In genomic region chr2:32798841-32799240, GRCh38 we compare ENCODE assay signal across 17 cellular contexts.
A peak's percentile ranks its signal among the peaks of the same experiment; 100 is the strongest.
DNase-seq lines count a peak whose midpoint lies in the region; TF ChIP-seq lines count a peak whose summit lies in the region.
"Had no signal": no experiment of that assay in that cellular context is flagged by ENCODE, and none has a peak within 500 bp of the region (broad histone marks: within the 10 kb centered on the region; RNA-seq: fewer than 3 reads in every experiment).

No MANE protein-coding gene starts in this region.

- H3K4me1 Mint-ChIP-seq in chondrocyte (ENCODE audit: low read depth) (peaks cover 10% of the 10 kb centered on the region), type B pancreatic cell (ENCODE audit: unreplicated experiment) (no peaks in the 10 kb centered on the region)
- H3K4me1 Mint-ChIP-seq in activated naive CD4-positive, alpha-beta T cell treated with anti-CD3 and anti-CD28 coated beads, Interleukin-2, amount 10 ng/mL, durations not matched to agents 7 days and 5 days = no peaks in the 10 kb centered on the region
- H3K4me1 Mint-ChIP-seq: CD4-positive, alpha-beta memory T cell had no signal

- H3K27ac Mint-ChIP-seq in chondrocyte (ENCODE audit: unreplicated experiment) = no peak overlapping the region
- no peak overlapping the region for H3K27ac Mint-ChIP-seq in type B pancreatic cell
- H3K27ac Mint-ChIP-seq in activated naive CD4-positive, alpha-beta T cell treated with anti-CD3 and anti-CD28 coated beads, Interleukin-2, amount 10 ng/mL, durations not matched to agents 7 days and 5 days = no peak overlapping the region
- H3K27ac Mint-ChIP-seq: CD4-positive, alpha-beta memory T cell had no signal

- H3K9me3 Mint-ChIP-seq in chondrocyte (ENCODE audit: low read depth) = no peaks in the 10 kb centered on the region
- H3K9me3 Mint-ChIP-seq in type B pancreatic cell = no peaks in the 10 kb centered on the region
- H3K9me3 Mint-ChIP-seq in activated naive CD4-positive, alpha-beta T cell treated with anti-CD3 and anti-CD28 coated beads, Interleukin-2, amount 10 ng/mL, durations not matched to agents 7 days and 5 days = no peaks in the 10 kb centered on the region

- H3K36me3 Mint-ChIP-seq in chondrocyte (ENCODE audit: low read depth) (no peaks in the 10 kb centered on the region), type B pancreatic cell (peaks cover 4% of the 10 kb centered on the region)
- H3K36me3 Mint-ChIP-seq in activated naive CD4-positive, alpha-beta T cell treated with anti-CD3 and anti-CD28 coated beads, Interleukin-2, amount 10 ng/mL, durations not matched to agents 7 days and 5 days = no peaks in the 10 kb centered on the region

- peak; percentile 20 for DNase-seq in HS-5 (ENCODE audit: low read depth)
- peak; percentile 16 to 84 for DNase-seq in dermis microvascular lymphatic vessel endothelial cell (ENCODE audit: low read depth in 2 of 2)
- DNase-seq in iris pigment epithelial cell (ENCODE audit: low read depth) = peak; percentile 45
- DNase-seq in chondrocyte (ENCODE audit: low spot score) = no peak
- DNase-seq in cortex of kidney (lab: John Stamatoyannopoulos, UW) = no peak
- no peak for DNase-seq in type B pancreatic cell (ENCODE audit: extremely low spot score, unreplicated experiment)
- DNase-seq in activated naive CD4-positive, alpha-beta T cell treated with anti-CD3 and anti-CD28 coated beads, Interleukin-2, amount 10 ng/mL, durations not matched to agents 7 days and 5 days = no peak
- DNase-seq: Caco-2; CD4-positive, alpha-beta memory T cell; DMS153; GF-D8; H7; NCI-H187; NCI-H446 treated with DMSO at 0.1 percent for 48 hours; NCI-H526 treated with DMSO at 0.1 percent for 48 hours; OCI-M1; Right ventricle myocardium superior had no signal

- TF ChIP-seq CTCF in chondrocyte (IDR thresholded peaks at IDR 0.05) = no peak
- TF ChIP-seq CTCF in type B pancreatic cell (conservative IDR thresholded peaks at IDR 0.05) = no peak

- H3K4me3 Mint-ChIP-seq in chondrocyte (ENCODE audit: unreplicated experiment) (no peak overlapping the region), type B pancreatic cell (no peak overlapping the region)
- H3K4me3 Mint-ChIP-seq in activated naive CD4-positive, alpha-beta T cell treated with anti-CD3 and anti-CD28 coated beads, Interleukin-2, amount 10 ng/mL, durations not matched to agents 7 days and 5 days = no peak overlapping the region
- H3K4me3 Mint-ChIP-seq: CD4-positive, alpha-beta memory T cell had no signal

- H3K27me3 Mint-ChIP-seq in chondrocyte (ENCODE audit: low read depth) (no peaks in the 10 kb centered on the region), type B pancreatic cell (no peaks in the 10 kb centered on the region)
- H3K27me3 Mint-ChIP-seq in activated naive CD4-positive, alpha-beta T cell treated with anti-CD3 and anti-CD28 coated beads, Interleukin-2, amount 10 ng/mL, durations not matched to agents 7 days and 5 days = no peaks in the 10 kb centered on the region
- H3K27me3 Mint-ChIP-seq: CD4-positive, alpha-beta memory T cell had no signal

- CTCF ChIA-PET in activated naive CD4-positive, alpha-beta T cell treated with anti-CD3 and anti-CD28 coated beads, Interleukin-2, amount 10 ng/mL, durations not matched to agents 7 days and 5 days (lab: Charles Lee) = no interaction called here

Comparison
In these comparisons a context has a peak if more than half of its experiments do, and no peak if none do; other contexts are left out.
1. DNase-seq: peak in HS-5 (single experiment), dermis microvascular lymphatic vessel endothelial cell (2 of 2) and iris pigment epithelial cell (single experiment); none in chondrocyte (single experiment), cortex of kidney (single experiment), type B pancreatic cell (single experiment) and activated naive CD4-positive, alpha-beta T cell treated with anti-CD3 and anti-CD28 coated beads, Interleukin-2, amount 10 ng/mL, durations not matched to agents 7 days and 5 days (single experiment).